ENCODE assay signal across 26 cellular contexts in the genomic region with DNA sequence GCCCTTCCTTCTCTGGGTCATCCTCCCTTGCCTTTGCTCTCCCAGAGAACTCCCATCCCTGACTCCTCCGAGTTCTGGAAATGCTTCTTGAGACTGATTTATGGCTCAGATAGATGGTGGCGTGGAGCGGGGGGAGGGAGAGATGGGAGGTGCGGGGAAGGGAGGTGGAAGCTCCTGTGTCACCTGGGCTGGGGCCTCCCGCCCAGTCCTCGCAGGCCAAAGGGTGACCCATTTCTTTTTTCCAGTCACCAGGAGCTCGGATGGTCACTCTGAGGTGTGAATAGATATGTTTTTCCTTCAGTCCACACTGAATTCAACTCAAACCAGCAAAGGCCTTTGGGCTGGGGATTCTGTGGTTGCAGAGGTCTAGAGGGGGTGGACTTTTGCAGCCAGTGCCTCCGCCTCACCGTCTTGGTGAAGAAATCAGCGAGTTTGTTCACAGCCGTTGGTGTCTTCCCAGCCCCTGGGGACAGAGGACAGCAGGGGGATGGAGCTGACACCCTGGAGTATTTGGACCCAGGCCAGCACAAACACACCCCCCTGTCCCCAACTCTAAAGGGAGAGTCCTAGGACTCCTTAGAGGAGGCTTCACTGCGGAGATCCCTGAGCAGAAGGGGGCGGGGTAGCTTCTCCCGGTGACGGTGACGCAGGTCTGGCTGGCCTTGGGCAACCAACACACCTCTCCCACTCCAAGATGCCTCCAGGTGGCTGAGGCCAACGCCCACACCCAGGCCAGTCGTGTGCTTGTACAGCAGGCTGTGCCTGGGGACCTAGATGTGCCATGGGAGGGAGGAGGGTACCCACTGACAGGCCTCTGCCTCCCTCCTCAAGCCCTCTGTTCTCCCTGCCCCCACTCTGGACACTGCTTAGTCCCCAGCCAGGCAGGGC.
A peak's percentile ranks its signal among the peaks of the same experiment; 100 is the strongest.
DNase-seq lines count a peak whose midpoint lies in the region; ATAC-seq, FAIRE-seq and TF ChIP-seq lines count a peak whose summit lies in the region.
"Had no signal": no experiment of that assay in that cellular context is flagged by ENCODE, and none has a peak within 500 bp of the region (broad histone marks: within the 10 kb centered on the region; RNA-seq: fewer than 3 reads in every experiment).

No MANE protein-coding gene starts in this region.

- 62 to 65% methylated on average over 18 of the region's 18 CpGs for WGBS in pancreas, 2 donors

- H3K4me3 ChIP-seq in HEK293 (ENCODE audit: low read depth, low read length) (no peak overlapping the region), pancreas (no peak overlapping the region)
- H3K4me3 ChIP-seq: adrenal gland, cardiac muscle cell, hepatocyte, ovary, sigmoid colon, uterus had no signal

- FAIRE-seq in pancreas (lab: Jason Lieb, UNC): no peak

- ATAC-seq in left colon (peak; percentile 37), pancreas (peak; percentile 36 to 82 (median 66)), HG03520 (IDR thresholded peaks at IDR 0.05; ENCODE audit: unreplicated experiment) (no peak), HG03045 (IDR thresholded peaks at IDR 0.05; ENCODE audit: unreplicated experiment) (no peak)
- ATAC-seq: activated CD4-positive, CD25-positive, alpha-beta regulatory T cell treated with anti-CD3 and anti-CD28 coated beads, Interleukin-2, amount 50 U/mL, for 24 hours; naive thymus-derived CD8-positive, alpha-beta T cell had no signal

- no peak overlapping the region for H3K27ac ChIP-seq in HEK293 (ENCODE audit: extremely low read depth, low read depth, low read length)
- peak overlapping the region; percentile 19 for H3K27ac ChIP-seq in angular gyrus (ENCODE audit: low read depth, low read length)
- no peak overlapping the region for H3K27ac ChIP-seq in pancreas
- H3K27ac ChIP-seq: adrenal gland, cardiac muscle cell, epithelial cell of prostate, hepatocyte, KMS-11, ovary, sigmoid colon, uterus had no signal

- H3K36me3 ChIP-seq in HEK293 (ENCODE audit: control insufficient read depth in 2 of 2, insufficient read depth in 1 of 2, low read length in 2 of 2) (no peaks in the 10 kb centered on the region), pancreas (no peaks in the 10 kb centered on the region)
- H3K36me3 ChIP-seq: adrenal gland, cardiac muscle cell, ovary, uterus had no signal

- no peaks in the 10 kb centered on the region for H3K4me1 ChIP-seq in HEK293 (ENCODE audit: control insufficient read depth, insufficient read depth, low read length)
- no peaks in the 10 kb centered on the region for H3K4me1 ChIP-seq in pancreas
- H3K4me1 ChIP-seq: adrenal gland, sigmoid colon, uterus had no signal

- TF ChIP-seq CTCF in HEK293 (tag by site-specific recombination; IDR thresholded peaks at IDR 0.05) (no peak), pancreas (IDR thresholded peaks at IDR 0.05) (no peak)

- intact Hi-C loops in left colon (cut with DNase I, micrococcal nuclease): no loop called here
- intact Hi-C loops in pancreas (cut with DNase I): no loop called here

- no peak for DNase-seq in left colon
- DNase-seq in pancreas: peak in 5 of 6 donors; percentile 19 to 74 (median 57)
- DNase-seq in activated CD4-positive, alpha-beta T cell treated with anti-CD3 and anti-CD28 coated beads for 1 hour: no peak
- no peak for DNase-seq in kidney tubule cell (ENCODE audit: low spot score)
- DNase-seq: activated naive CD4-positive, alpha-beta T cell; activated T-cell treated with anti-CD3 and anti-CD28 coated beads, Interleukin-2, amount 50 U/mL, for 24 hours; adrenal gland; CD4-positive, CD25-positive, alpha-beta regulatory T cell; dermis blood vessel endothelial cell; MV-4-11; NCI-H2171 treated with DMSO at 0.1 percent for 48 hours; NCI-H524 treated with DMSO at 0.1 percent for 48 hours; ovary; sigmoid colon; stimulated activated CD4-positive, alpha-beta T cell treated with anti-CD3 and anti-CD28 coated beads, Interleukin-1b, Interleukin-23, amount 100 ng/mL, for 48 hours; uterus had no signal

- POLR2A ChIA-PET in HEK293 (lab: Yijun Ruan, JAX): no interaction called here

- no peaks in the 10 kb centered on the region for H3K9me3 ChIP-seq in HEK293 (ENCODE audit: control insufficient read depth, insufficient read depth, low read depth, low read length)
- no peaks in the 10 kb centered on the region for H3K9me3 ChIP-seq in pancreas
- H3K9me3 ChIP-seq: adrenal gland, ovary, sigmoid colon, uterus had no signal

- CTCF ChIA-PET in HEK293 (lab: Yijun Ruan, JAX): interaction anchor here (4.0 kb wide), 1 partner anchor 12 kb away, joined by 25 read pairs; no protein-coding TSS in a partner anchor

- no peaks in the 10 kb centered on the region for H3K27me3 ChIP-seq in pancreas
- H3K27me3 ChIP-seq: adrenal gland, cardiac muscle cell, hepatocyte, ovary, sigmoid colon, uterus had no signal

TF ChIP-seq in HEK293, 187 proteins besides CTCF, POLR2A, EP300 and RAD21:
- TF ChIP-seq ZFP3 (tag by site-specific recombination; IDR thresholded peaks at IDR 0.05; ENCODE audit: low read depth) (no peak), ZNF530 (tag by site-specific recombination; IDR thresholded peaks at IDR 0.05; ENCODE audit: low read depth) (no peak), ZNF157 (tag by site-specific recombination; IDR thresholded peaks at IDR 0.05) (no peak), ZNF341 (tag by site-specific recombination; IDR thresholded peaks at IDR 0.05; ENCODE audit: low read depth) (peak; percentile 34; the same call in 1 of the 2 replicates), GLIS2 (tag by site-specific recombination; IDR thresholded peaks at IDR 0.05) (no peak), ZNF311 (tag by site-specific recombination; IDR thresholded peaks at IDR 0.05; ENCODE audit: borderline replicate concordance) (no peak)
- TF ChIP-seq, protein P1, sequence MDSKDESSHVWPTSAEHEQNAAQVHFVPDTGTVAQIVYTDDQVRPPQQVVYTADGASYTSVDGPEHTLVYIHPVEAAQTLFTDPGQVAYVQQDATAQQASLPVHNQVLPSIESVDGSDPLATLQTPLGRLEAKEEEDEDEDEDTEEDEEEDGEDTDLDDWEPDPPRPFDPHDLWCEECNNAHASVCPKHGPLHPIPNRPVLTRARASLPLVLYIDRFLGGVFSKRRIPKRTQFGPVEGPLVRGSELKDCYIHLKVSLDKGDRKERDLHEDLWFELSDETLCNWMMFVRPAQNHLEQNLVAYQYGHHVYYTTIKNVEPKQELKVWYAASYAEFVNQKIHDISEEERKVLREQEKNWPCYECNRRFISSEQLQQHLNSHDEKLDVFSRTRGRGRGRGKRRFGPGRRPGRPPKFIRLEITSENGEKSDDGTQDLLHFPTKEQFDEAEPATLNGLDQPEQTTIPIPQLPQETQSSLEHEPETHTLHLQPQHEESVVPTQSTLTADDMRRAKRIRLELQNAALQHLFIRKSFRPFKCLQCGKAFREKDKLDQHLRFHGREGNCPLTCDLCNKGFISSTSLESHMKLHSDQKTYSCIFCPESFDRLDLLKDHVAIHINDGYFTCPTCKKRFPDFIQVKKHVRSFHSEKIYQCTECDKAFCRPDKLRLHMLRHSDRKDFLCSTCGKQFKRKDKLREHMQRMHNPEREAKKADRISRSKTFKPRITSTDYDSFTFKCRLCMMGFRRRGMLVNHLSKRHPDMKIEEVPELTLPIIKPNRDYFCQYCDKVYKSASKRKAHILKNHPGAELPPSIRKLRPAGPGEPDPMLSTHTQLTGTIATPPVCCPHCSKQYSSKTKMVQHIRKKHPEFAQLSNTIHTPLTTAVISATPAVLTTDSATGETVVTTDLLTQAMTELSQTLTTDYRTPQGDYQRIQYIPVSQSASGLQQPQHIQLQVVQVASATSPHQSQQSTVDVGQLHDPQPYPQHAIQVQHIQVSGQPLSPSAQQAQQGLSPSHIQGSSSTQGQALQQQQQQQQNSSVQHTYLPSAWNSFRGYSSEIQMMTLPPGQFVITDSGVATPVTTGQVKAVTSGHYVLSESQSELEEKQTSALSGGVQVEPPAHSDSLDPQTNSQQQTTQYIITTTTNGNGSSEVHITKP (tag by site-specific recombination; IDR thresholded peaks at IDR 0.05): peak; percentile 92
- TF ChIP-seq, protein P2, sequence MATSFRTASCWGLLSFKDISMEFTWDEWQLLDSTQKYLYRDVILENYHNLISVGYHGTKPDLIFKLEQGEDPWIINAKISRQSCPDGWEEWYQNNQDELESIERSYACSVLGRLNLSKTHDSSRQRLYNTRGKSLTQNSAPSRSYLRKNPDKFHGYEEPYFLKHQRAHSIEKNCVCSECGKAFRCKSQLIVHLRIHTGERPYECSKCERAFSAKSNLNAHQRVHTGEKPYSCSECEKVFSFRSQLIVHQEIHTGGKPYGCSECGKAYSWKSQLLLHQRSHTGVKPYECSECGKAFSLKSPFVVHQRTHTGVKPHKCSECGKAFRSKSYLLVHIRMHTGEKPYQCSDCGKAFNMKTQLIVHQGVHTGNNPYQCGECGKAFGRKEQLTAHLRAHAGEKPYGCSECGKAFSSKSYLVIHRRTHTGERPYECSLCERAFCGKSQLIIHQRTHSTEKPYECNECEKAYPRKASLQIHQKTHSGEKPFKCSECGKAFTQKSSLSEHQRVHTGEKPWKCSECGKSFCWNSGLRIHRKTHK (tag by site-specific recombination; IDR thresholded peaks at IDR 0.05): no peak
- TF ChIP-seq, protein P3, sequence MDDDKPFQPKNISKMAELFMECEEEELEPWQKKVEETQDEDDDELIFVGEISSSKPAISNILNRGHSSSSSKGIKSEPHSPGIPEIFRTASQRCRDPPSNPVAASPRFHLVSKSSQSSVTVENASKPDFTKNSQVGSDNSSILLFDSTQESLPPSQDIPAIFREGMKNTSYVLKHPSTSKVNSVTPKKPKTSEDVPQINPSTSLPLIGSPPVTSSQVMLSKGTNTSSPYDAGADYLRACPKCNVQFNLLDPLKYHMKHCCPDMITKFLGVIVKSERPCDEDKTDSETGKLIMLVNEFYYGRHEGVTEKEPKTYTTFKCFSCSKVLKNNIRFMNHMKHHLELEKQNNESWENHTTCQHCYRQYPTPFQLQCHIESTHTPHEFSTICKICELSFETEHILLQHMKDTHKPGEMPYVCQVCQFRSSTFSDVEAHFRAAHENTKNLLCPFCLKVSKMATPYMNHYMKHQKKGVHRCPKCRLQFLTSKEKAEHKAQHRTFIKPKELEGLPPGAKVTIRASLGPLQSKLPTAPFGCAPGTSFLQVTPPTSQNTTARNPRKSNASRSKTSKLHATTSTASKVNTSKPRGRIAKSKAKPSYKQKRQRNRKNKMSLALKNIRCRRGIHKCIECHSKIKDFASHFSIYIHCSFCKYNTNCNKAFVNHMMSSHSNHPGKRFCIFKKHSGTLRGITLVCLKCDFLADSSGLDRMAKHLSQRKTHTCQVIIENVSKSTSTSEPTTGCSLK (tag by site-specific recombination; IDR thresholded peaks at IDR 0.05): no peak

Comparison
In these comparisons a context has a peak if more than half of its experiments do, and no peak if none do; other contexts are left out.
1. ATAC-seq: peak in left colon (single experiment) and pancreas (4 of 4); none in HG03520 (single experiment) and HG03045 (single experiment).
2. DNase-seq: peak in pancreas (5 of 6); none in left colon (0 of 2), activated CD4-positive, alpha-beta T cell treated with anti-CD3 and anti-CD28 coated beads for 1 hour (single experiment) and kidney tubule cell (single experiment).